Comparison of ENCODE assay signal across 9 cellular contexts in genomic region chr15:92653836-92654524, GRCh38. TPM values are rescaled to one million over a fixed set of nuclear protein-coding genes. Genes with fewer than 3 reads are reported as not detected.
DNase-seq lines count a peak whose midpoint lies in the region; ATAC-seq and TF ChIP-seq lines count a peak whose summit lies in the region.
"Had no signal": no experiment of that assay in that cellular context is flagged by ENCODE, and none has a peak within 500 bp of the region (broad histone marks: within the 10 kb centered on the region; RNA-seq: fewer than 3 reads in every experiment).

No MANE protein-coding gene starts in this region.

- CTCF ChIA-PET in PC-9 (lab: Charles Lee), result no interaction called here

- H3K79me2 ChIP-seq in PC-9 (ENCODE audit: low read depth), result peaks cover 76% of the 10 kb centered on the region

- H3K9me3 ChIP-seq in PC-9 (ENCODE audit: insufficient read depth, low read depth), result no peaks in the 10 kb centered on the region
- H3K9me3 ChIP-seq: SJSA1 had no signal

- no peaks in the 10 kb centered on the region for H4K20me1 ChIP-seq in PC-9 (ENCODE audit: insufficient read depth)

- H3K27ac ChIP-seq in PC-9, result peak overlapping the region; percentile 85
- H3K27ac ChIP-seq: SJSA1 had no signal

- H3K4me2 ChIP-seq in PC-9, result peak overlapping the region; percentile 89

- no peaks in the 10 kb centered on the region for H3K27me3 ChIP-seq in PC-9 (ENCODE audit: insufficient read depth, low read depth)

- BruUV-seq in PC-9 (replicated peaks; lab: Mats Ljungman, UMichigan), result TSS peak; percentile 24

- TF ChIP-seq CTCF in PC-9 (conservative IDR thresholded peaks at IDR 0.05), result no peak; the same call in 1 of the 2 replicates

- no peaks in the 10 kb centered on the region for H3K9me2 ChIP-seq in PC-9 (ENCODE audit: insufficient read depth)

- H3K36me3 ChIP-seq in PC-9 (ENCODE audit: low read depth), result peaks cover 39% of the 10 kb centered on the region
- H3K36me3 ChIP-seq: SJSA1 had no signal

- DNase-seq in Right ventricle myocardium superior (no peak), cardiac septum (ENCODE audit: low spot score) (no peak), PC-9 (peak; percentile 53 to 75), islet precursor cell (peak; percentile 86), ureter (ENCODE audit: low spot score) (peak; percentile 79), 8988T (no peak), GM19240 (ENCODE audit: insufficient read length, low spot score) (no peak)

- ATAC-seq in Right ventricle myocardium superior (ENCODE audit: poor library complexity) (peak; percentile 67), HG02852 (IDR thresholded peaks at IDR 0.05; ENCODE audit: unreplicated experiment) (no peak)

- H3K4me3 ChIP-seq in PC-9, result peak overlapping the region; percentile 55
- H3K4me3 ChIP-seq: SJSA1 had no signal

- H3F3A ChIP-seq in PC-9 (ENCODE audit: insufficient read depth, low read depth), result peaks cover 32% of the 10 kb centered on the region; the same call in 1 of the 2 replicates

- no peak overlapping the region for H2AFZ ChIP-seq in PC-9

- POLR2A ChIA-PET in PC-9 (lab: Charles Lee; ENCODE audit: unreplicated experiment), result no interaction called here

- H3K4me1 ChIP-seq in PC-9 (replicated peaks; ENCODE audit: insufficient read depth), result peaks cover 69% of the 10 kb centered on the region

- intact Hi-C loops in Right ventricle myocardium superior (cut with DNase I) (no loop called here), cardiac septum (cut with DNase I) (no loop called here), PC-9 (cut with micrococcal nuclease; ENCODE audit: unreplicated experiment) (loop anchor here (1.0 to 10.0 kb wide), 4 partner anchors 9 to 1199 kb away; no protein-coding TSS in a partner anchor)

RNA-seq across cellular contexts. Expression of gene FAM174B, which starts 1.6 kb away (rescaled TPM):
- total RNA-seq in Right ventricle myocardium superior (11.9 TPM), cardiac septum (6.5 TPM), PC-9 (2021) (77.5 and 90.3 TPM in 2 replicates), ureter (208 TPM)

Comparison
In these comparisons a context has a peak if more than half of its experiments do, and no peak if none do; other contexts are left out.
1. DNase-seq: peak in PC-9 (2 of 2), islet precursor cell (single experiment) and ureter (single experiment); none in Right ventricle myocardium superior (single experiment), cardiac septum (single experiment), 8988T (single experiment) and GM19240 (single experiment).